18 cellular contexts compared by ENCODE assay signal in genomic region chr20:50215101-50215500, GRCh38. TPM values are rescaled to one million over a fixed set of nuclear protein-coding genes. Genes with fewer than 3 reads are reported as not detected.
DNase-seq lines count a peak whose midpoint lies in the region; ATAC-seq and TF ChIP-seq lines count a peak whose summit lies in the region.
"Had no signal": no experiment of that assay in that cellular context is flagged by ENCODE, and none has a peak within 500 bp of the region (broad histone marks: within the 10 kb centered on the region; RNA-seq: fewer than 3 reads in every experiment).

No MANE protein-coding gene starts in this region.

- peaks cover 18% of the 10 kb centered on the region for H3K4me1 ChIP-seq in adipocyte (ENCODE audit: control insufficient read depth, insufficient read depth, low read length)
- H3K4me1 ChIP-seq: right lobe of liver had no signal

- peak overlapping the region; percentile 28 for H3K9ac ChIP-seq in adipocyte (ENCODE audit: low read length)

- H3K36me3 ChIP-seq in adipocyte (ENCODE audit: control insufficient read depth, insufficient read depth, low read length, severe bottlenecking) = no peaks in the 10 kb centered on the region
- H3K36me3 ChIP-seq: right lobe of liver, thyroid gland had no signal

- peaks cover 37% of the 10 kb centered on the region for H3K27me3 Mint-ChIP-seq in T-helper 17 cell

- no peak for TF ChIP-seq CTCF in GM20000 (IDR thresholded peaks at IDR 0.05; ENCODE audit: extremely low read depth, missing control alignments)

- no peak overlapping the region for H3K4me3 ChIP-seq in adipocyte (ENCODE audit: low read length)
- H3K4me3 ChIP-seq: right lobe of liver, thyroid gland had no signal

- peaks cover 6% of the 10 kb centered on the region for H3K36me3 Mint-ChIP-seq in T-helper 17 cell (ENCODE audit: low read depth)
- H3K36me3 Mint-ChIP-seq: activated naive CD8-positive, alpha-beta T cell had no signal

- H3K4me1 Mint-ChIP-seq in T-helper 17 cell = peaks cover 11% of the 10 kb centered on the region

- intact Hi-C loops in left ventricle myocardium superior (cut with micrococcal nuclease) (loop anchor here (10.0 kb wide), 1 partner anchor 50 kb away; no protein-coding TSS in a partner anchor), cardiac septum (cut with DNase I) (no loop called here)

- no peak for DNase-seq in left ventricle myocardium superior
- no peak for DNase-seq in cardiac septum (ENCODE audit: low spot score)
- no peak for DNase-seq in adipocyte (ENCODE audit: low read depth)
- DNase-seq in iris pigment epithelial cell (ENCODE audit: low read depth) = peak; percentile 41
- no peak for DNase-seq in GM20000 (ENCODE audit: low spot score)
- DNase-seq in T-helper 17 cell = no peak
- no peak for DNase-seq in HuH-7 (ENCODE audit: low spot score)
- DNase-seq: activated CD4-positive, alpha-beta T cell treated with anti-CD3 and anti-CD28 coated beads, Interleukin-2, amount 50 U/mL, for 1 hour; activated T-cell treated with anti-CD3 and anti-CD28 coated beads, Interleukin-2, amount 50 U/mL, for 1 hour; H9; KG1; mesendoderm; NCI-H1105 treated with DMSO at 0.1 percent for 48 hours; stimulated activated CD4-positive, alpha-beta T cell treated with anti-CD3 and anti-CD28 coated beads, Interleukin-4, amount 100 ng/mL, for 1 hour; thyroid gland had no signal

- H3K4me3 Mint-ChIP-seq in T-helper 17 cell = no peak overlapping the region
- H3K4me3 Mint-ChIP-seq: activated naive CD8-positive, alpha-beta T cell; H9 had no signal

- H3K27me3 ChIP-seq in adipocyte (replicated peaks; ENCODE audit: control insufficient read depth, insufficient read depth, low read length) = no peaks in the 10 kb centered on the region
- H3K27me3 ChIP-seq: right lobe of liver, thyroid gland had no signal

- ATAC-seq in left ventricle myocardium superior (peak; percentile 33), HG03039 (IDR thresholded peaks at IDR 0.05; ENCODE audit: unreplicated experiment) (no peak), T-helper 17 cell (no peak)

- peaks cover 3% of the 10 kb centered on the region for H3K9me3 ChIP-seq in adipocyte (ENCODE audit: control insufficient read depth, low read length)
- no peaks in the 10 kb centered on the region for H3K9me3 ChIP-seq in T-helper 17 cell (ENCODE audit: control insufficient read depth, low read length, poor library complexity, severe bottlenecking)
- H3K9me3 ChIP-seq: right lobe of liver, thyroid gland had no signal

- H3K27ac Mint-ChIP-seq in T-helper 17 cell = no peak overlapping the region
- H3K27ac Mint-ChIP-seq: activated naive CD8-positive, alpha-beta T cell had no signal

RNA-seq across cellular contexts. Expression of gene CEBPB, which starts 24.5 kb away (rescaled TPM):
- total RNA-seq in left ventricle myocardium superior (59.4 TPM), cardiac septum (33.2 TPM), T-helper 17 cell (10 to 100 TPM; 18.1 to 32.8 TPM)
